Comparison of ENCODE assay signal across 18 cellular contexts in the genomic region with DNA sequence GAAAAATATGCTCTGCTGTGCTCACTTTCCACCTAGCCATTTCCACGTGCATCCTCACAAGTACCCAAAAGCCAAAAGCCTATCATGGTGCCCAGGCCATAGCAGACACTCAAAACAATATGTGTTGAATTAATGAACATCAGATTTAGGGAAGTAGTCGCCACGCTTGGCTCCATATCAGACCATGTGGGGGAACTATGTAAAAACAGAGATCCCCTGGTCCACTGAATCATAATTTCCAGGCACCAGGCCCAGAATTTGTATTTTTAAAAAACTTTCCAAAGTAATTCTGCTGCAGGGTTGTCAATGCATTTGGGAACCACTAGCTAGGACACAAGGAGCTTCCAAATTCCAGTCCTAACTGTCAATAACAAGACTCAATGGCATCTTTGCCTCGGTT.
DNase-seq lines count a peak whose midpoint lies in the region; ATAC-seq and TF ChIP-seq lines count a peak whose summit lies in the region.
"Had no signal": no experiment of that assay in that cellular context is flagged by ENCODE, and none has a peak within 500 bp of the region (broad histone marks: within the 10 kb centered on the region; RNA-seq: fewer than 3 reads in every experiment).

No MANE protein-coding gene starts in this region.

- no peak overlapping the region for H2AFZ ChIP-seq in fibroblast of lung (ENCODE audit: low read length)
- no peak overlapping the region for H2AFZ ChIP-seq in osteoblast (ENCODE audit: low read length)

- H3K27me3 Mint-ChIP-seq in activated T-cell treated with anti-CD3 and anti-CD28 coated beads, Interleukin-2, amount 50 U/mL, for 72 hours (ENCODE audit: low read depth) = no peaks in the 10 kb centered on the region
- H3K27me3 Mint-ChIP-seq: naive thymus-derived CD8-positive, alpha-beta T cell; T-cell had no signal

- H3K9me3 Mint-ChIP-seq in activated T-cell treated with anti-CD3 and anti-CD28 coated beads, Interleukin-2, amount 50 U/mL, for 72 hours = peaks cover 2 to 7% of the 10 kb centered on the region in 2 donors

- DNase-seq in AG08396 (ENCODE audit: low spot score) (peak; percentile 27), HFF-Myc (ENCODE audit: extremely low read depth, low read depth) (peak; percentile 11), fibroblast of lung (ENCODE audit: low read depth in 2 of 2) (peak; percentile 47 to 73), osteoblast (ENCODE audit: insufficient read length, low spot score, missing footprints) (peak; percentile 61), GF-D8 (lab: John Stamatoyannopoulos, UW) (no peak)
- DNase-seq in activated T-cell treated with anti-CD3 and anti-CD28 coated beads, Interleukin-2, amount 50 U/mL, for 72 hours = no peak
- DNase-seq: activated CD4-positive, alpha-beta T cell treated with anti-CD3 and anti-CD28 coated beads for 48 hours; activated CD8-positive, alpha-beta memory T cell treated with anti-CD3 and anti-CD28 coated beads, Interleukin-2, amount 50 U/mL, for 4 hours; AML-193; mesenchymal stem cell; naive thymus-derived CD8-positive, alpha-beta T cell; NCI-H1930; psoas muscle; T-cell; transverse colon had no signal

- no peak overlapping the region for H3K27ac ChIP-seq in fibroblast of lung (ENCODE audit: insufficient read depth, low read length)
- no peak overlapping the region for H3K27ac ChIP-seq in osteoblast (ENCODE audit: low read depth, low read length)
- H3K27ac ChIP-seq: psoas muscle, transverse colon had no signal

- H3K9me3 ChIP-seq in fibroblast of lung (ENCODE audit: control insufficient read depth, insufficient read depth, low read depth, low read length) (no peaks in the 10 kb centered on the region), osteoblast (ENCODE audit: low read depth, low read length) (no peaks in the 10 kb centered on the region)
- H3K9me3 ChIP-seq: psoas muscle, transverse colon had no signal

- no peak overlapping the region for H3K27ac Mint-ChIP-seq in activated T-cell treated with anti-CD3 and anti-CD28 coated beads, Interleukin-2, amount 50 U/mL, for 72 hours
- H3K27ac Mint-ChIP-seq: naive thymus-derived CD8-positive, alpha-beta T cell; T-cell had no signal

- H3K9ac ChIP-seq in fibroblast of lung (ENCODE audit: insufficient read depth, low read length) = no peak overlapping the region

- H3K27me3 ChIP-seq in fibroblast of lung (ENCODE audit: control insufficient read depth, insufficient read depth, low read length) (no peaks in the 10 kb centered on the region), osteoblast (ENCODE audit: insufficient read depth, low read length) (no peaks in the 10 kb centered on the region)
- H3K27me3 ChIP-seq: transverse colon had no signal

- no peak overlapping the region for H3K4me2 ChIP-seq in fibroblast of lung (ENCODE audit: extremely low read depth, insufficient read depth, low read length)
- no peak overlapping the region for H3K4me2 ChIP-seq in osteoblast (ENCODE audit: insufficient read depth, low read length)

- H3K4me1 ChIP-seq in fibroblast of lung (ENCODE audit: control insufficient read depth, extremely low read depth, insufficient read depth, low read length) (no peaks in the 10 kb centered on the region), osteoblast (ENCODE audit: insufficient read depth, low read length) (no peaks in the 10 kb centered on the region)
- H3K4me1 ChIP-seq: psoas muscle, transverse colon had no signal

- no peaks in the 10 kb centered on the region for H3K4me1 Mint-ChIP-seq in activated T-cell treated with anti-CD3 and anti-CD28 coated beads, Interleukin-2, amount 50 U/mL, for 72 hours (ENCODE audit: low read depth)
- H3K4me1 Mint-ChIP-seq: naive thymus-derived CD8-positive, alpha-beta T cell; T-cell had no signal

- H3K79me2 ChIP-seq in fibroblast of lung (ENCODE audit: control insufficient read depth, insufficient read depth, low read length) (no peaks in the 10 kb centered on the region), osteoblast (ENCODE audit: insufficient read depth, low read length) (no peaks in the 10 kb centered on the region)

- TF ChIP-seq CTCF in HFF-Myc (IDR thresholded peaks at IDR 0.05; ENCODE audit: low read depth, low read length, missing control alignments) (no peak), fibroblast of lung (conservative IDR thresholded peaks at IDR 0.05 in 1 of 2, IDR thresholded peaks at IDR 0.05 in 1 of 2; ENCODE audit: low read depth in 1 of 2, low read length in 2 of 2) (no peak), osteoblast (IDR thresholded peaks at IDR 0.05; ENCODE audit: extremely low read depth, low read depth, low read length) (no peak)

- H3K4me3 ChIP-seq in HFF-Myc (replicated peaks; ENCODE audit: low read depth, low read length) (no peak overlapping the region), fibroblast of lung (replicated peaks in 1 of 4; ENCODE audit: control extremely low read depth in 1 of 4, insufficient read depth in 1 of 4, low read depth in 3 of 4, low read length in 4 of 4) (no peak overlapping the region), osteoblast (ENCODE audit: insufficient read depth, low read length) (no peak overlapping the region)
- H3K4me3 ChIP-seq: K562, psoas muscle, transverse colon had no signal

- H3K36me3 Mint-ChIP-seq in activated T-cell treated with anti-CD3 and anti-CD28 coated beads, Interleukin-2, amount 50 U/mL, for 72 hours (ENCODE audit: insufficient read depth in 2 of 2) = no peaks in the 10 kb centered on the region
- H3K36me3 Mint-ChIP-seq: naive thymus-derived CD8-positive, alpha-beta T cell; T-cell had no signal

- no peaks in the 10 kb centered on the region for H3K36me3 ChIP-seq in fibroblast of lung (ENCODE audit: control insufficient read depth, insufficient read depth, low read length)
- H3K36me3 ChIP-seq in osteoblast (ENCODE audit: insufficient read depth, low read length) = no peaks in the 10 kb centered on the region
- H3K36me3 ChIP-seq: transverse colon had no signal

- H4K20me1 ChIP-seq in fibroblast of lung (ENCODE audit: control insufficient read depth, extremely low read depth, insufficient read depth, low read length) (no peaks in the 10 kb centered on the region), osteoblast (ENCODE audit: insufficient read depth, low read length) (no peaks in the 10 kb centered on the region)

- ATAC-seq in HG03378 (IDR thresholded peaks at IDR 0.05; ENCODE audit: unreplicated experiment) (no peak), GM19023 (IDR thresholded peaks at IDR 0.05; ENCODE audit: unreplicated experiment) (no peak)
- ATAC-seq in activated T-cell treated with anti-CD3 and anti-CD28 coated beads, Interleukin-2, amount 50 U/mL, for 72 hours (replicated peaks in 1 of 2) = no peak
- ATAC-seq: K562; naive thymus-derived CD8-positive, alpha-beta T cell; psoas muscle; T-cell had no signal

- H3K4me3 Mint-ChIP-seq in activated T-cell treated with anti-CD3 and anti-CD28 coated beads, Interleukin-2, amount 50 U/mL, for 72 hours = no peak overlapping the region
- H3K4me3 Mint-ChIP-seq: naive thymus-derived CD8-positive, alpha-beta T cell; T-cell had no signal

Comparison
In these comparisons a context has a peak if more than half of its experiments do, and no peak if none do; other contexts are left out.
1. DNase-seq: peak in AG08396 (single experiment), HFF-Myc (single experiment), fibroblast of lung (2 of 2) and osteoblast (single experiment); none in GF-D8 (single experiment) and activated T-cell treated with anti-CD3 and anti-CD28 coated beads, Interleukin-2, amount 50 U/mL, for 72 hours (0 of 2).